ENCODE assay signal across 1 cellular context in genomic region chr6:6818078-6818639, GRCh38.
TF ChIP-seq lines count a peak whose summit lies in the region.

No MANE protein-coding gene starts in this region.

TF ChIP-seq in GM12878, 131 proteins besides CTCF, POLR2A, EP300 and RAD21 (continued from another document):
- TF ChIP-seq RB1 (IDR thresholded peaks at IDR 0.05; ENCODE audit: borderline replicate concordance) (no peak), RCOR1 (conservative IDR thresholded peaks at IDR 0.05; ENCODE audit: low read depth, low read length) (no peak), RUNX3 (IDR thresholded peaks at IDR 0.05; ENCODE audit: low read length) (peak; percentile 52; the same call in 1 of the 2 replicates), ZNF622 (IDR thresholded peaks at IDR 0.05) (no peak), USF1 (IDR thresholded peaks at IDR 0.05; ENCODE audit: borderline replicate concordance, extremely low read length, insufficient read depth, low read depth, low read length) (no peak), KLF5 (IDR thresholded peaks at IDR 0.05; ENCODE audit: partially characterized antibody) (no peak), SP1 (IDR thresholded peaks at IDR 0.05; ENCODE audit: low read depth, low read length) (no peak), GABPA (IDR thresholded peaks at IDR 0.05; ENCODE audit: low read depth) (no peak), SMAD1 (IDR thresholded peaks at IDR 0.05; ENCODE audit: low read depth, partially characterized antibody) (no peak), IRF5 (IDR thresholded peaks at IDR 0.05; ENCODE audit: borderline replicate concordance) (no peak), BRCA1 (IDR thresholded peaks at IDR 0.05; ENCODE audit: low read depth, low read length) (no peak), HDGF (IDR thresholded peaks at IDR 0.05) (no peak), TCF7 (IDR thresholded peaks at IDR 0.05; ENCODE audit: borderline replicate concordance) (no peak), MTA3 (IDR thresholded peaks at IDR 0.05; ENCODE audit: borderline replicate concordance, low read length) (no peak), FOXM1 (IDR thresholded peaks at IDR 0.05; ENCODE audit: low read depth, low read length) (no peak), SMARCA5 (IDR thresholded peaks at IDR 0.05) (no peak), SMC3 (IDR thresholded peaks at IDR 0.05; ENCODE audit: borderline replicate concordance, low read length) (no peak), POU2F2 (IDR thresholded peaks at IDR 0.05; ENCODE audit: borderline replicate concordance, low read depth, low read length) (no peak), REST (IDR thresholded peaks at IDR 0.05; ENCODE audit: low read depth, low read length) (no peak), NR2C2 (IDR thresholded peaks at IDR 0.05; ENCODE audit: borderline replicate concordance, control insufficient read depth, insufficient read length, low read depth) (no peak), NR2C1 (IDR thresholded peaks at IDR 0.05) (no peak), MEF2B (IDR thresholded peaks at IDR 0.05; ENCODE audit: partially characterized antibody, poor library complexity, severe bottlenecking) (peak; percentile 76), ZNF592 (IDR thresholded peaks at IDR 0.05) (no peak), CREM (IDR thresholded peaks at IDR 0.05; ENCODE audit: low read depth) (no peak), NFIC (IDR thresholded peaks at IDR 0.05; ENCODE audit: low read depth, low read length) (no peak)
